ENCODE assay signal across 1 cellular context in the genomic region with DNA sequence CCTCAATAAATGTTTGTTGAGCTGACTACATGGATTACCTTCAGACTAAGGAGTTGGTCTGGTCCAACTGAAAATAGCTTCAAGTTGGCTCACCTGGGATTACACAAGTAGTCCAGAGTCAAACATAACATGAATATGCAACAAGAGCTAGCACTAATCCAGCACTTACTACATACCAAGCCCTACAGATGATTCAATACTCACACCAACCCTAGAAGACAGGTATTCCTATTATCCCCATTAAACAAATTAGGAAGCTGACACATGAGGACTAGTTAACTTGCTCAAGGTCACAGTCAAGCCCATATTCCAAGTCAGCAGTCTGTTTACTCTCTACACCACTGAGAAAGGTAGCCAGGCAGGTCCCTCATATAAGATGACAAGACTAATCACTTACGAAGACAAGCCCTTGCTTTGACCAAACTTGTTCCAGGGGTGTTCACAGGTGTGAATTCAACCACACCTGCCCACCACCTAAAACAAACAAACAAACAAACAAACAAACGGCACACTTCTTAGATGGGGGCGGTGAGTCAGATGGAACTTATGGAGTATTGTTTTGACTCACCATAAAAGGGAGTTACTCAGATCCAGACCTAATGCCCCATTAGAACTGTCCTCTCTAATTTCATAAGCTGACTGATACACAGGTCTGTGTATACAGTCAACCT.
TF ChIP-seq lines count a peak whose summit lies in the region.

No MANE protein-coding gene starts in this region.

TF ChIP-seq in HepG2, 621 proteins besides CTCF, POLR2A, EP300 and RAD21 (continued from another document):
- TF ChIP-seq, protein P1, sequence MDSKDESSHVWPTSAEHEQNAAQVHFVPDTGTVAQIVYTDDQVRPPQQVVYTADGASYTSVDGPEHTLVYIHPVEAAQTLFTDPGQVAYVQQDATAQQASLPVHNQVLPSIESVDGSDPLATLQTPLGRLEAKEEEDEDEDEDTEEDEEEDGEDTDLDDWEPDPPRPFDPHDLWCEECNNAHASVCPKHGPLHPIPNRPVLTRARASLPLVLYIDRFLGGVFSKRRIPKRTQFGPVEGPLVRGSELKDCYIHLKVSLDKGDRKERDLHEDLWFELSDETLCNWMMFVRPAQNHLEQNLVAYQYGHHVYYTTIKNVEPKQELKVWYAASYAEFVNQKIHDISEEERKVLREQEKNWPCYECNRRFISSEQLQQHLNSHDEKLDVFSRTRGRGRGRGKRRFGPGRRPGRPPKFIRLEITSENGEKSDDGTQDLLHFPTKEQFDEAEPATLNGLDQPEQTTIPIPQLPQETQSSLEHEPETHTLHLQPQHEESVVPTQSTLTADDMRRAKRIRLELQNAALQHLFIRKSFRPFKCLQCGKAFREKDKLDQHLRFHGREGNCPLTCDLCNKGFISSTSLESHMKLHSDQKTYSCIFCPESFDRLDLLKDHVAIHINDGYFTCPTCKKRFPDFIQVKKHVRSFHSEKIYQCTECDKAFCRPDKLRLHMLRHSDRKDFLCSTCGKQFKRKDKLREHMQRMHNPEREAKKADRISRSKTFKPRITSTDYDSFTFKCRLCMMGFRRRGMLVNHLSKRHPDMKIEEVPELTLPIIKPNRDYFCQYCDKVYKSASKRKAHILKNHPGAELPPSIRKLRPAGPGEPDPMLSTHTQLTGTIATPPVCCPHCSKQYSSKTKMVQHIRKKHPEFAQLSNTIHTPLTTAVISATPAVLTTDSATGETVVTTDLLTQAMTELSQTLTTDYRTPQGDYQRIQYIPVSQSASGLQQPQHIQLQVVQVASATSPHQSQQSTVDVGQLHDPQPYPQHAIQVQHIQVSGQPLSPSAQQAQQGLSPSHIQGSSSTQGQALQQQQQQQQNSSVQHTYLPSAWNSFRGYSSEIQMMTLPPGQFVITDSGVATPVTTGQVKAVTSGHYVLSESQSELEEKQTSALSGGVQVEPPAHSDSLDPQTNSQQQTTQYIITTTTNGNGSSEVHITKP (CRISPR knock-in tag; IDR thresholded peaks at IDR 0.05; ENCODE audit: low read depth), result peak; percentile 67; the same call in 1 of the 2 replicates
- TF ChIP-seq, protein P2, sequence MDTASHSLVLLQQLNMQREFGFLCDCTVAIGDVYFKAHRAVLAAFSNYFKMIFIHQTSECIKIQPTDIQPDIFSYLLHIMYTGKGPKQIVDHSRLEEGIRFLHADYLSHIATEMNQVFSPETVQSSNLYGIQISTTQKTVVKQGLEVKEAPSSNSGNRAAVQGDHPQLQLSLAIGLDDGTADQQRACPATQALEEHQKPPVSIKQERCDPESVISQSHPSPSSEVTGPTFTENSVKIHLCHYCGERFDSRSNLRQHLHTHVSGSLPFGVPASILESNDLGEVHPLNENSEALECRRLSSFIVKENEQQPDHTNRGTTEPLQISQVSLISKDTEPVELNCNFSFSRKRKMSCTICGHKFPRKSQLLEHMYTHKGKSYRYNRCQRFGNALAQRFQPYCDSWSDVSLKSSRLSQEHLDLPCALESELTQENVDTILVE (CRISPR knock-in tag; IDR thresholded peaks at IDR 0.05), result no peak
- TF ChIP-seq JUND (CRISPR knock-in tag; IDR thresholded peaks at IDR 0.05) (0 out of 2 replicates have a peak, but pooled peaks have one; percentile 14), EHMT2 (IDR thresholded peaks at IDR 0.05; ENCODE audit: borderline replicate concordance, low read depth, low read length) (no peak), CEBPB (IDR thresholded peaks at IDR 0.05; ENCODE audit: borderline replicate concordance, low read depth, low read length) (peak; percentile 40; the same call in 1 of the 2 replicates), PHF21A (CRISPR knock-in tag; IDR thresholded peaks at IDR 0.05) (no peak), ZNF12 (CRISPR knock-in tag; IDR thresholded peaks at IDR 0.05) (no peak), BCL6 (CRISPR knock-in tag; IDR thresholded peaks at IDR 0.05) (no peak)
TF ChIP-seq in HepG2: peak in this region for 5.
